Comparison of ENCODE assay signal across 24 cellular contexts in genomic region chr11:1655168-1656060, GRCh38. TPM values are rescaled to one million over a fixed set of nuclear protein-coding genes. Genes with fewer than 3 reads are reported as not detected.
DNase-seq lines count a peak whose midpoint lies in the region; ATAC-seq and TF ChIP-seq lines count a peak whose summit lies in the region.
"Had no signal": no experiment of that assay in that cellular context is flagged by ENCODE, and none has a peak within 500 bp of the region (broad histone marks: within the 10 kb centered on the region; RNA-seq: fewer than 3 reads in every experiment).

No MANE protein-coding gene starts in this region.

- H3K36me3 ChIP-seq in mesodermal cell (ENCODE audit: control insufficient read depth, insufficient read depth, low read length) (no peaks in the 10 kb centered on the region), upper lobe of right lung (no peaks in the 10 kb centered on the region), gastroesophageal sphincter (no peaks in the 10 kb centered on the region)
- H3K36me3 ChIP-seq: BE2C, left ventricle myocardium inferior, neutrophil had no signal

- peak overlapping the region; percentile 69 for H3K27ac ChIP-seq in mesodermal cell (ENCODE audit: low read depth, low read length, severe bottlenecking)
- no peak overlapping the region for H3K27ac ChIP-seq in upper lobe of right lung
- H3K27ac ChIP-seq in gastroesophageal sphincter = no peak overlapping the region
- H3K27ac ChIP-seq: left ventricle myocardium inferior, neutrophil had no signal

- H3K9me3 ChIP-seq in mesodermal cell (ENCODE audit: control insufficient read depth, low read length) (no peaks in the 10 kb centered on the region), upper lobe of right lung (no peaks in the 10 kb centered on the region), gastroesophageal sphincter (no peaks in the 10 kb centered on the region)
- H3K9me3 ChIP-seq: BE2C, left ventricle myocardium inferior, neutrophil had no signal

- WGBS in mesodermal cell (ENCODE audit: insufficient coverage in 2 of 2), 2 experiments = 95% methylated on average over 23 to 25 of the region's 26 CpGs
- 83 to 96% methylated on average over 6 to 8 of the region's 26 CpGs for WGBS in gastroesophageal sphincter (ENCODE audit: low coverage in 1 of 2), 2 donors

- no peaks in the 10 kb centered on the region for H3K9me3 Mint-ChIP-seq in stimulated activated memory B cell treated with anti-CD40 and anti-IgM and Interleukin-4, amounts not matched to agents 10 μg/mL and 1 μg/mL and 100 μg/mL, for 72 hours
- H3K9me3 Mint-ChIP-seq: activated CD8-positive, alpha-beta T cell treated with anti-CD3 and anti-CD28 coated beads for 36 hours; stimulated activated naive CD8-positive, alpha-beta T cell treated with anti-CD3 and anti-CD28 coated beads, Interleukin-15, Interleukin-2, amounts not matched to agents 100 ng/mL and 50 ng/mL, for 24 hours; T-helper 2 cell treated with Interferon-gamma antibody and Interleukin-4, amounts not matched to agents 5 μg/mL and 100 μg/mL, for 36 hours; type B pancreatic cell had no signal

- peaks cover 6% of the 10 kb centered on the region for H3K4me1 Mint-ChIP-seq in stimulated activated memory B cell treated with anti-CD40 and anti-IgM and Interleukin-4, amounts not matched to agents 10 μg/mL and 1 μg/mL and 100 μg/mL, for 72 hours

- peak; percentile 14 for TF ChIP-seq CTCF in epithelial cell of esophagus (IDR thresholded peaks at IDR 0.05; ENCODE audit: insufficient read depth, low read depth, low read length, missing control alignments)
- TF ChIP-seq CTCF in upper lobe of right lung (IDR thresholded peaks at IDR 0.05) = no peak
- TF ChIP-seq CTCF in gastroesophageal sphincter (IDR thresholded peaks at IDR 0.05) = no peak

- H3K36me3 Mint-ChIP-seq in stimulated activated memory B cell treated with anti-CD40 and anti-IgM and Interleukin-4, amounts not matched to agents 10 μg/mL and 1 μg/mL and 100 μg/mL, for 72 hours = no peaks in the 10 kb centered on the region
- H3K36me3 Mint-ChIP-seq: type B pancreatic cell had no signal

- no peak overlapping the region for H3K27ac Mint-ChIP-seq in stimulated activated memory B cell treated with anti-CD40 and anti-IgM and Interleukin-4, amounts not matched to agents 10 μg/mL and 1 μg/mL and 100 μg/mL, for 72 hours
- H3K27ac Mint-ChIP-seq: activated CD8-positive, alpha-beta T cell treated with anti-CD3 and anti-CD28 coated beads for 36 hours; stimulated activated naive CD8-positive, alpha-beta T cell treated with anti-CD3 and anti-CD28 coated beads, Interleukin-15, Interleukin-2, amounts not matched to agents 100 ng/mL and 50 ng/mL, for 24 hours; T-helper 2 cell treated with Interferon-gamma antibody and Interleukin-4, amounts not matched to agents 5 μg/mL and 100 μg/mL, for 36 hours had no signal

- H3K4me1 ChIP-seq in mesodermal cell (ENCODE audit: control insufficient read depth, insufficient read depth, low read length, poor library complexity, severe bottlenecking) (peaks cover 9% of the 10 kb centered on the region), upper lobe of right lung (peaks cover 6% of the 10 kb centered on the region), gastroesophageal sphincter (peaks cover 0 to 6% (median 0%) of the 10 kb centered on the region in 3 donors)
- H3K4me1 ChIP-seq: BE2C had no signal

- H3K4me3 Mint-ChIP-seq in stimulated activated memory B cell treated with anti-CD40 and anti-IgM and Interleukin-4, amounts not matched to agents 10 μg/mL and 1 μg/mL and 100 μg/mL, for 72 hours = no peak overlapping the region
- H3K4me3 Mint-ChIP-seq: activated CD8-positive, alpha-beta T cell treated with anti-CD3 and anti-CD28 coated beads for 36 hours; stimulated activated naive CD8-positive, alpha-beta T cell treated with anti-CD3 and anti-CD28 coated beads, Interleukin-15, Interleukin-2, amounts not matched to agents 100 ng/mL and 50 ng/mL, for 24 hours; T-helper 2 cell treated with Interferon-gamma antibody and Interleukin-4, amounts not matched to agents 5 μg/mL and 100 μg/mL, for 36 hours; type B pancreatic cell had no signal

- H3K4me3 ChIP-seq in epithelial cell of esophagus (ENCODE audit: low read length) = no peak overlapping the region
- no peak overlapping the region for H3K4me3 ChIP-seq in mesodermal cell (ENCODE audit: extremely low read depth, insufficient read depth, low read length, poor library complexity, severe bottlenecking)
- H3K4me3 ChIP-seq in upper lobe of right lung = no peak overlapping the region
- no peak overlapping the region for H3K4me3 ChIP-seq in gastroesophageal sphincter
- H3K4me3 ChIP-seq: left ventricle myocardium inferior had no signal

- peak; percentile 47 for DNase-seq in activated effector memory CD4-positive, alpha-beta T cell treated with anti-CD3 and anti-CD28 coated beads, Interleukin-2, amount 50 U/mL, for 16 hours
- DNase-seq in activated effector memory CD4-positive, alpha-beta T cell treated with Interleukin-2 at 50 U/mL for 16 hours = no peak
- DNase-seq in epithelial cell of esophagus (ENCODE audit: low read depth) = peak; percentile 34
- peak; percentile 47 for DNase-seq in upper lobe of right lung
- no peak for DNase-seq in SW 1271 (lab: John Stamatoyannopoulos, UW)
- DNase-seq: activated CD8-positive, alpha-beta T cell treated with anti-CD3 and anti-CD28 coated beads for 36 hours; activated gamma-delta T cell treated with Interleukin-2 at 50 U/mL for 16 hours; activated T-cell treated with anti-CD3 and anti-CD28 coated beads for 4 hours; amniotic stem cell; BE2C; Calu3; left ventricle myocardium inferior; MM.1S; NCI-H1436 treated with DMSO at 0.1 percent for 48 hours; NCI-H524 treated with DMSO at 0.1 percent for 48 hours; stimulated activated CD4-positive, alpha-beta T cell treated with anti-CD3 and anti-CD28 coated beads, Interleukin-4, amount 100 ng/mL, for 24 hours had no signal

- ATAC-seq in upper lobe of right lung = no peak
- ATAC-seq in gastroesophageal sphincter = no peak
- no peak for ATAC-seq in stimulated activated memory B cell treated with anti-CD40 and anti-IgM and Interleukin-4, amounts not matched to agents 10 μg/mL and 1 μg/mL and 100 μg/mL, for 72 hours
- ATAC-seq: activated CD8-positive, alpha-beta T cell treated with anti-CD3 and anti-CD28 coated beads for 36 hours had no signal

- intact Hi-C loops in upper lobe of right lung (cut with DNase I) = no loop called here

- TF ChIP-seq POLR2A in gastroesophageal sphincter (IDR thresholded peaks at IDR 0.05) = no peak

- no peak for TF ChIP-seq EP300 in gastroesophageal sphincter (IDR thresholded peaks at IDR 0.05)

- H3K27me3 Mint-ChIP-seq in stimulated activated memory B cell treated with anti-CD40 and anti-IgM and Interleukin-4, amounts not matched to agents 10 μg/mL and 1 μg/mL and 100 μg/mL, for 72 hours = peaks cover 93% of the 10 kb centered on the region

- H3K27me3 ChIP-seq in upper lobe of right lung (peaks cover 14% of the 10 kb centered on the region), gastroesophageal sphincter (peaks cover 35% of the 10 kb centered on the region)
- H3K27me3 ChIP-seq: BE2C had no signal

RNA-seq across cellular contexts. Expression of gene KRTAP5-5, which starts 25.8 kb away (rescaled TPM):
- polyA plus RNA-seq in mesodermal cell (2013, experiment 1 of 2) = not detected
- polyA plus RNA-seq in mesodermal cell (2013, experiment 2 of 2) = not detected
- total RNA-seq in upper lobe of right lung (not detected), gastroesophageal sphincter (not detected)
- total RNA-seq: activated CD8-positive, alpha-beta T cell treated with anti-CD3 and anti-CD28 coated beads for 36 hours; Calu3; left ventricle myocardium inferior; pulmonary artery endothelial cell had no signal

RNA-seq across cellular contexts. Expression of gene KRTAP5-4, which starts 33.5 kb away (rescaled TPM):
- polyA plus RNA-seq in mesodermal cell (2013, experiment 1 of 2) = not detected
- not detected for polyA plus RNA-seq in mesodermal cell (2013, experiment 2 of 2)
- total RNA-seq in upper lobe of right lung (not detected), gastroesophageal sphincter (not detected)
- total RNA-seq: activated CD8-positive, alpha-beta T cell treated with anti-CD3 and anti-CD28 coated beads for 36 hours; Calu3; left ventricle myocardium inferior; pulmonary artery endothelial cell had no signal

RNA-seq across cellular contexts. Expression of gene KRTAP5-6, which starts 41.6 kb away (rescaled TPM):
- polyA plus RNA-seq in mesodermal cell (2013, experiment 1 of 2) = not detected
- polyA plus RNA-seq in mesodermal cell (2013, experiment 2 of 2) = not detected
- total RNA-seq in upper lobe of right lung = not detected
- total RNA-seq in gastroesophageal sphincter = not detected
- total RNA-seq: activated CD8-positive, alpha-beta T cell treated with anti-CD3 and anti-CD28 coated beads for 36 hours; Calu3; left ventricle myocardium inferior; pulmonary artery endothelial cell had no signal

RNA-seq across cellular contexts. Expression of gene KRTAP5-3, which starts 47.2 kb away (rescaled TPM):
- not detected for polyA plus RNA-seq in mesodermal cell (2013, experiment 1 of 2)
- not detected for polyA plus RNA-seq in mesodermal cell (2013, experiment 2 of 2)
- total RNA-seq in upper lobe of right lung (not detected), gastroesophageal sphincter (not detected)
- total RNA-seq: activated CD8-positive, alpha-beta T cell treated with anti-CD3 and anti-CD28 coated beads for 36 hours; Calu3; left ventricle myocardium inferior; pulmonary artery endothelial cell had no signal

RNA-seq across cellular contexts. Expression of gene KRTAP5-2, which starts 57.3 kb away (rescaled TPM):
- not detected for polyA plus RNA-seq in mesodermal cell (2013, experiment 1 of 2)
- polyA plus RNA-seq in mesodermal cell (2013, experiment 2 of 2) = not detected
- total RNA-seq in upper lobe of right lung = not detected
- total RNA-seq in gastroesophageal sphincter = not detected
- total RNA-seq: activated CD8-positive, alpha-beta T cell treated with anti-CD3 and anti-CD28 coated beads for 36 hours; Calu3; left ventricle myocardium inferior; pulmonary artery endothelial cell had no signal

Comparison
In these comparisons a context has a peak if more than half of its experiments do, and no peak if none do; other contexts are left out.
1. DNase-seq: peak in activated effector memory CD4-positive, alpha-beta T cell treated with anti-CD3 and anti-CD28 coated beads, Interleukin-2, amount 50 U/mL, for 16 hours (single experiment), epithelial cell of esophagus (single experiment) and upper lobe of right lung (single experiment); none in activated effector memory CD4-positive, alpha-beta T cell treated with Interleukin-2 at 50 U/mL for 16 hours (single experiment) and SW 1271 (0 of 2).